ENCODE assay signal across 8 cellular contexts in the genomic region with DNA sequence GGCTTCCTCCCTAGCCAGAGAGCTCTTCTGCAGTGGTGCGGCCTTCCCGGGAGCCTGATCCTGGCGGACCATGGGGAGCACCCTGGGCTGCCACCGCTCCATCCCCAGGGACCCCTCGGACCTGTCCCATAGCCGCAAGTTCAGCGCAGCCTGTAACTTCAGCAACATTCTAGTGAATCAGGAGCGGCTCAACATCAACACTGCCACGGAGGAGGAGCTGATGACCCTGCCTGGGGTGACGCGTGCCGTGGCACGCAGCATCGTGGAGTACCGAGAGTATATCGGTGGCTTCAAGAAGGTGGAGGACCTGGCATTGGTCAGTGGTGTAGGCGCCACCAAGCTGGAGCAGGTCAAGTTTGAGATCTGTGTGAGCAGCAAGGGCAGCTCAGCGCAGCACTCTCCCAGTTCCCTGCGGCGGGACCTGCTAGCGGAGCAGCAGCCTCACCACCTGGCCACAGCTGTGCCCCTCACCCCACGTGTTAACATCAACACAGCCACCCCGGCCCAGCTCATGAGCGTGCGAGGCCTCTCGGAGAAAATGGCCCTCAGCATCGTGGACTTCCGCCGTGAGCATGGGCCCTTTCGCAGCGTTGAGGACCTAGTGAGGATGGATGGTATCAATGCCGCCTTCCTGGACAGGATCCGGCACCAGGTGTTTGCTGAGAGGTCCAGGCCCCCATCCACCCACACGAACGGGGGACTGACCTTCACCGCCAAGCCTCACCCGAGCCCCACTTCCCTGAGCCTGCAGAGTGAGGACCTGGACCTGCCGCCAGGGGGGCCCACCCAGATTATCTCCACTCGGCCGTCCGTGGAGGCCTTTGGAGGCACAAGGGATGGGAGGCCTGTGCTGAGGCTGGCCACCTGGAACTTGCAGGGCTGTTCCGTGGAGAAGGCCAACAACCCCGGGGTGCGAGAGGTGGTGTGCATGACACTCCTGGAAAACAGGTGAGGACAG. TPM values are rescaled to one million over a fixed set of nuclear protein-coding genes. Genes with fewer than 3 reads are reported as not detected.
DNase-seq lines count a peak whose midpoint lies in the region; ATAC-seq and TF ChIP-seq lines count a peak whose summit lies in the region.

No MANE protein-coding gene starts in this region.

- intact Hi-C loops in activated CD8-positive, alpha-beta T cell treated with anti-CD3 and anti-CD28 coated beads for 36 hours (cut with micrococcal nuclease): no loop called here
- intact Hi-C loops in spleen (cut with DNase I; ENCODE audit: low total_unique reads): loop anchor here (10.0 kb wide), 1 partner anchor 130 kb away; no protein-coding TSS in a partner anchor

- WGBS in spleen, 5 donors: 82 to 96% (median 87%) methylated on average over 6 to 44 of the region's 44 CpGs

- H3K9me3 Mint-ChIP-seq in HFFc6: no peaks in the 10 kb centered on the region
- H3K9me3 Mint-ChIP-seq in activated CD8-positive, alpha-beta T cell treated with anti-CD3 and anti-CD28 coated beads for 36 hours: no peaks in the 10 kb centered on the region

- no peak; the same call in 1 of the 2 replicates for TF ChIP-seq CTCF in HFFc6 (IDR thresholded peaks at IDR 0.05)
- TF ChIP-seq CTCF in activated CD8-positive, alpha-beta T cell treated with anti-CD3 and anti-CD28 coated beads for 36 hours (IDR thresholded peaks at IDR 0.05): no peak
- TF ChIP-seq CTCF in spleen (IDR thresholded peaks at IDR 0.05 in 8 of 11, conservative IDR thresholded peaks at IDR 0.05 in 3 of 11): no peak

- H3K9me3 ChIP-seq in spleen: no peaks in the 10 kb centered on the region

- no peak overlapping the region for H3K27ac Mint-ChIP-seq in HFFc6
- no peak overlapping the region for H3K27ac Mint-ChIP-seq in activated CD8-positive, alpha-beta T cell treated with anti-CD3 and anti-CD28 coated beads for 36 hours

- peak overlapping the region; percentile 84 for H3K4me3 Mint-ChIP-seq in HFFc6
- H3K4me3 Mint-ChIP-seq in activated CD8-positive, alpha-beta T cell treated with anti-CD3 and anti-CD28 coated beads for 36 hours: peak overlapping the region; percentile 72

- peak overlapping the region in 5 of 8 donors; percentile 80 to 94 (median 85) for H3K27ac ChIP-seq in spleen

- peak overlapping the region; percentile 62 to 90 (median 77) for H3K4me3 ChIP-seq in spleen

- peaks cover 0 to 6% (median 0%) of the 10 kb centered on the region in 6 donors for H3K36me3 ChIP-seq in spleen

- no peaks in the 10 kb centered on the region for H3K27me3 ChIP-seq in spleen (replicated peaks in 1 of 7)

- no peak for TF ChIP-seq POLR2A in spleen (IDR thresholded peaks at IDR 0.05)

- peaks cover 14 to 69% (median 47%) of the 10 kb centered on the region in 6 donors for H3K4me1 ChIP-seq in spleen

- peaks cover 38% of the 10 kb centered on the region for H3K4me1 Mint-ChIP-seq in HFFc6 (ENCODE audit: low read depth)
- H3K4me1 Mint-ChIP-seq in activated CD8-positive, alpha-beta T cell treated with anti-CD3 and anti-CD28 coated beads for 36 hours (ENCODE audit: low read depth): peaks cover 8% of the 10 kb centered on the region

- DNase-seq in HFFc6: no peak
- DNase-seq in activated CD8-positive, alpha-beta T cell treated with anti-CD3 and anti-CD28 coated beads for 36 hours: no peak
- DNase-seq in islet precursor cell: peak; percentile 47
- peak; percentile 86 for DNase-seq in spleen
- no peak for DNase-seq in midbrain (lab: John Stamatoyannopoulos, UW)
- no peak for DNase-seq in activated CD4-positive, alpha-beta T cell treated with anti-CD3 and anti-CD28 coated beads, Interleukin-2, amount 50 U/mL, for 4 hours

- H3K27me3 Mint-ChIP-seq in HFFc6 (ENCODE audit: insufficient read depth): peaks cover under 1% of the 10 kb centered on the region; the same call in 1 of the 2 replicates
- no peaks in the 10 kb centered on the region for H3K27me3 Mint-ChIP-seq in activated CD8-positive, alpha-beta T cell treated with anti-CD3 and anti-CD28 coated beads for 36 hours

- H3K36me3 Mint-ChIP-seq in HFFc6 (ENCODE audit: low read depth): no peaks in the 10 kb centered on the region
- no peaks in the 10 kb centered on the region for H3K36me3 Mint-ChIP-seq in activated CD8-positive, alpha-beta T cell treated with anti-CD3 and anti-CD28 coated beads for 36 hours (ENCODE audit: low read depth)

- POLR2A ChIA-PET in activated CD8-positive, alpha-beta T cell treated with anti-CD3 and anti-CD28 coated beads for 36 hours (lab: Charles Lee): no interaction called here

- CTCF ChIA-PET in activated CD8-positive, alpha-beta T cell treated with anti-CD3 and anti-CD28 coated beads for 36 hours (lab: Charles Lee): no interaction called here

- ATAC-seq in activated CD8-positive, alpha-beta T cell treated with anti-CD3 and anti-CD28 coated beads for 36 hours: no peak
- ATAC-seq in GM18870 (IDR thresholded peaks at IDR 0.05; ENCODE audit: unreplicated experiment) (no peak), HG02870 (IDR thresholded peaks at IDR 0.05; ENCODE audit: unreplicated experiment) (no peak)

RNA-seq across cellular contexts. Expression of gene EEPD1, which starts 1.5 kb away (rescaled TPM):
- total RNA-seq in HFFc6 (2021; fragmentation: NEBNext Ultra II Directional; extraction: Animal tissue kit (Norgen Biotek cat#: 25700)): 1 to 10 TPM in 5 of 6 experiments, under 1 TPM in 1; 0.95 to 2.7 (median 1.5) TPM
- total RNA-seq in activated CD8-positive, alpha-beta T cell treated with anti-CD3 and anti-CD28 coated beads for 36 hours: under 1 TPM; 0.76 to 0.90 TPM
- 10 to 100 TPM in 6 of 7 donors, 1 to 10 TPM in 1; 8.9 to 23.4 (median 15.0) TPM for total RNA-seq in spleen
- polyA plus RNA-seq in spleen: 10 to 100 TPM in 2 of 3 donors, 1 to 10 TPM in 1; 7.7 to 18.4 (median 14.2) TPM

Comparison
In these comparisons a context has a peak if more than half of its experiments do, and no peak if none do; other contexts are left out.
1. DNase-seq: peak in islet precursor cell (single experiment) and spleen (single experiment); none in HFFc6 (single experiment), activated CD8-positive, alpha-beta T cell treated with anti-CD3 and anti-CD28 coated beads for 36 hours (single experiment), midbrain (single experiment) and activated CD4-positive, alpha-beta T cell treated with anti-CD3 and anti-CD28 coated beads, Interleukin-2, amount 50 U/mL, for 4 hours (0 of 2).